Comparison of ENCODE assay signal across 1 cellular context in the genomic region with DNA sequence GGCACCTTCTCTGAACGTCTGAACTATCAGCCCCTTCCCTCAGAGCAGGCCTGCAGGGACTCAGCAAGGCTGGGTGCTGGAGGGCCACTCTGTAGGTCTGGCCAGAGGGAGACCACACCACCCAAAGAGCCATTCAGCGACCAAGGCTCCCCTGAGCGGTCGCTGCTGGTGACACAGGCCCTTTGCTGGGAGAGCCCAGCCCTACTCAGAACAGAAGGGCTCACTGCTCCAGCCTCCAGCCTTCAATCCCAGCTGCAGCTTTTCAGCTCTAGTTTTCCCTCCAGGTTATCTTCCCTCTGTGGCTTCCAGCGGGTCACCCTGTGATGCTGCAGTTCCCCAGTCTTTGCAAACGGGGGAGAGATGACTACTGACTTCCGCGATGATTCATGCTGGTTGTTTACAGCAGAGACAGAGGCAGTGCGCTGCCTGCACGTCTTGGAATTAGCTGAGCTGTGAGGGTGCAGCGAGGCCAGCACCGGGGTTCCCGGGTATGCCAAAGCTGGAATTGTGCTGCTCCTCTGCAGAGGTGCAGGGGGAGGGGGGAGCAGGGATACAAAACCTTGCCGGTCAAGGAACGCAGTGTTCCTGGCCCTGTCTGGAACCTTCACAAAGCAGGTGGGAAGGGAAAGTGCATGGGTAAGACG.
TF ChIP-seq lines count a peak whose summit lies in the region.

No MANE protein-coding gene starts in this region.

TF ChIP-seq in K562, 482 proteins besides CTCF, POLR2A, EP300 and RAD21 (continued from another document and continues in another):
- TF ChIP-seq, protein P1, sequence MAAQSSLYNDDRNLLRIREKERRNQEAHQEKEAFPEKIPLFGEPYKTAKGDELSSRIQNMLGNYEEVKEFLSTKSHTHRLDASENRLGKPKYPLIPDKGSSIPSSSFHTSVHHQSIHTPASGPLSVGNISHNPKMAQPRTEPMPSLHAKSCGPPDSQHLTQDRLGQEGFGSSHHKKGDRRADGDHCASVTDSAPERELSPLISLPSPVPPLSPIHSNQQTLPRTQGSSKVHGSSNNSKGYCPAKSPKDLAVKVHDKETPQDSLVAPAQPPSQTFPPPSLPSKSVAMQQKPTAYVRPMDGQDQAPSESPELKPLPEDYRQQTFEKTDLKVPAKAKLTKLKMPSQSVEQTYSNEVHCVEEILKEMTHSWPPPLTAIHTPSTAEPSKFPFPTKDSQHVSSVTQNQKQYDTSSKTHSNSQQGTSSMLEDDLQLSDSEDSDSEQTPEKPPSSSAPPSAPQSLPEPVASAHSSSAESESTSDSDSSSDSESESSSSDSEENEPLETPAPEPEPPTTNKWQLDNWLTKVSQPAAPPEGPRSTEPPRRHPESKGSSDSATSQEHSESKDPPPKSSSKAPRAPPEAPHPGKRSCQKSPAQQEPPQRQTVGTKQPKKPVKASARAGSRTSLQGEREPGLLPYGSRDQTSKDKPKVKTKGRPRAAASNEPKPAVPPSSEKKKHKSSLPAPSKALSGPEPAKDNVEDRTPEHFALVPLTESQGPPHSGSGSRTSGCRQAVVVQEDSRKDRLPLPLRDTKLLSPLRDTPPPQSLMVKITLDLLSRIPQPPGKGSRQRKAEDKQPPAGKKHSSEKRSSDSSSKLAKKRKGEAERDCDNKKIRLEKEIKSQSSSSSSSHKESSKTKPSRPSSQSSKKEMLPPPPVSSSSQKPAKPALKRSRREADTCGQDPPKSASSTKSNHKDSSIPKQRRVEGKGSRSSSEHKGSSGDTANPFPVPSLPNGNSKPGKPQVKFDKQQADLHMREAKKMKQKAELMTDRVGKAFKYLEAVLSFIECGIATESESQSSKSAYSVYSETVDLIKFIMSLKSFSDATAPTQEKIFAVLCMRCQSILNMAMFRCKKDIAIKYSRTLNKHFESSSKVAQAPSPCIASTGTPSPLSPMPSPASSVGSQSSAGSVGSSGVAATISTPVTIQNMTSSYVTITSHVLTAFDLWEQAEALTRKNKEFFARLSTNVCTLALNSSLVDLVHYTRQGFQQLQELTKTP (IDR thresholded peaks at IDR 0.05; ENCODE audit: low read depth in 1 of 2, partially characterized antibody in 2 of 2): peak in 1 of 2 experiments; percentile 61
- TF ChIP-seq, protein P2, sequence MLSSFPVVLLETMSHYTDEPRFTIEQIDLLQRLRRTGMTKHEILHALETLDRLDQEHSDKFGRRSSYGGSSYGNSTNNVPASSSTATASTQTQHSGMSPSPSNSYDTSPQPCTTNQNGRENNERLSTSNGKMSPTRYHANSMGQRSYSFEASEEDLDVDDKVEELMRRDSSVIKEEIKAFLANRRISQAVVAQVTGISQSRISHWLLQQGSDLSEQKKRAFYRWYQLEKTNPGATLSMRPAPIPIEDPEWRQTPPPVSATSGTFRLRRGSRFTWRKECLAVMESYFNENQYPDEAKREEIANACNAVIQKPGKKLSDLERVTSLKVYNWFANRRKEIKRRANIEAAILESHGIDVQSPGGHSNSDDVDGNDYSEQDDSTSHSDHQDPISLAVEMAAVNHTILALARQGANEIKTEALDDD (IDR thresholded peaks at IDR 0.05): peak; percentile 95
- no peak for TF ChIP-seq ZNF282 (CRISPR knock-in tag; IDR thresholded peaks at IDR 0.05)
- 0 out of 2 replicates have a peak, but pooled peaks have one; percentile 42 for TF ChIP-seq GATAD2A (IDR thresholded peaks at IDR 0.05)
- TF ChIP-seq ZNF23 (CRISPR knock-in tag; IDR thresholded peaks at IDR 0.05): no peak
- TF ChIP-seq SPI1 (IDR thresholded peaks at IDR 0.05; ENCODE audit: borderline replicate concordance, low read depth, low read length): peak; percentile 85
- TF ChIP-seq, protein P3, sequence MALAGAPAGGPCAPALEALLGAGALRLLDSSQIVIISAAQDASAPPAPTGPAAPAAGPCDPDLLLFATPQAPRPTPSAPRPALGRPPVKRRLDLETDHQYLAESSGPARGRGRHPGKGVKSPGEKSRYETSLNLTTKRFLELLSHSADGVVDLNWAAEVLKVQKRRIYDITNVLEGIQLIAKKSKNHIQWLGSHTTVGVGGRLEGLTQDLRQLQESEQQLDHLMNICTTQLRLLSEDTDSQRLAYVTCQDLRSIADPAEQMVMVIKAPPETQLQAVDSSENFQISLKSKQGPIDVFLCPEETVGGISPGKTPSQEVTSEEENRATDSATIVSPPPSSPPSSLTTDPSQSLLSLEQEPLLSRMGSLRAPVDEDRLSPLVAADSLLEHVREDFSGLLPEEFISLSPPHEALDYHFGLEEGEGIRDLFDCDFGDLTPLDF (CRISPR knock-in tag; IDR thresholded peaks at IDR 0.05): peak; percentile 38; the same call in 1 of the 2 replicates
- TF ChIP-seq, protein P4, sequence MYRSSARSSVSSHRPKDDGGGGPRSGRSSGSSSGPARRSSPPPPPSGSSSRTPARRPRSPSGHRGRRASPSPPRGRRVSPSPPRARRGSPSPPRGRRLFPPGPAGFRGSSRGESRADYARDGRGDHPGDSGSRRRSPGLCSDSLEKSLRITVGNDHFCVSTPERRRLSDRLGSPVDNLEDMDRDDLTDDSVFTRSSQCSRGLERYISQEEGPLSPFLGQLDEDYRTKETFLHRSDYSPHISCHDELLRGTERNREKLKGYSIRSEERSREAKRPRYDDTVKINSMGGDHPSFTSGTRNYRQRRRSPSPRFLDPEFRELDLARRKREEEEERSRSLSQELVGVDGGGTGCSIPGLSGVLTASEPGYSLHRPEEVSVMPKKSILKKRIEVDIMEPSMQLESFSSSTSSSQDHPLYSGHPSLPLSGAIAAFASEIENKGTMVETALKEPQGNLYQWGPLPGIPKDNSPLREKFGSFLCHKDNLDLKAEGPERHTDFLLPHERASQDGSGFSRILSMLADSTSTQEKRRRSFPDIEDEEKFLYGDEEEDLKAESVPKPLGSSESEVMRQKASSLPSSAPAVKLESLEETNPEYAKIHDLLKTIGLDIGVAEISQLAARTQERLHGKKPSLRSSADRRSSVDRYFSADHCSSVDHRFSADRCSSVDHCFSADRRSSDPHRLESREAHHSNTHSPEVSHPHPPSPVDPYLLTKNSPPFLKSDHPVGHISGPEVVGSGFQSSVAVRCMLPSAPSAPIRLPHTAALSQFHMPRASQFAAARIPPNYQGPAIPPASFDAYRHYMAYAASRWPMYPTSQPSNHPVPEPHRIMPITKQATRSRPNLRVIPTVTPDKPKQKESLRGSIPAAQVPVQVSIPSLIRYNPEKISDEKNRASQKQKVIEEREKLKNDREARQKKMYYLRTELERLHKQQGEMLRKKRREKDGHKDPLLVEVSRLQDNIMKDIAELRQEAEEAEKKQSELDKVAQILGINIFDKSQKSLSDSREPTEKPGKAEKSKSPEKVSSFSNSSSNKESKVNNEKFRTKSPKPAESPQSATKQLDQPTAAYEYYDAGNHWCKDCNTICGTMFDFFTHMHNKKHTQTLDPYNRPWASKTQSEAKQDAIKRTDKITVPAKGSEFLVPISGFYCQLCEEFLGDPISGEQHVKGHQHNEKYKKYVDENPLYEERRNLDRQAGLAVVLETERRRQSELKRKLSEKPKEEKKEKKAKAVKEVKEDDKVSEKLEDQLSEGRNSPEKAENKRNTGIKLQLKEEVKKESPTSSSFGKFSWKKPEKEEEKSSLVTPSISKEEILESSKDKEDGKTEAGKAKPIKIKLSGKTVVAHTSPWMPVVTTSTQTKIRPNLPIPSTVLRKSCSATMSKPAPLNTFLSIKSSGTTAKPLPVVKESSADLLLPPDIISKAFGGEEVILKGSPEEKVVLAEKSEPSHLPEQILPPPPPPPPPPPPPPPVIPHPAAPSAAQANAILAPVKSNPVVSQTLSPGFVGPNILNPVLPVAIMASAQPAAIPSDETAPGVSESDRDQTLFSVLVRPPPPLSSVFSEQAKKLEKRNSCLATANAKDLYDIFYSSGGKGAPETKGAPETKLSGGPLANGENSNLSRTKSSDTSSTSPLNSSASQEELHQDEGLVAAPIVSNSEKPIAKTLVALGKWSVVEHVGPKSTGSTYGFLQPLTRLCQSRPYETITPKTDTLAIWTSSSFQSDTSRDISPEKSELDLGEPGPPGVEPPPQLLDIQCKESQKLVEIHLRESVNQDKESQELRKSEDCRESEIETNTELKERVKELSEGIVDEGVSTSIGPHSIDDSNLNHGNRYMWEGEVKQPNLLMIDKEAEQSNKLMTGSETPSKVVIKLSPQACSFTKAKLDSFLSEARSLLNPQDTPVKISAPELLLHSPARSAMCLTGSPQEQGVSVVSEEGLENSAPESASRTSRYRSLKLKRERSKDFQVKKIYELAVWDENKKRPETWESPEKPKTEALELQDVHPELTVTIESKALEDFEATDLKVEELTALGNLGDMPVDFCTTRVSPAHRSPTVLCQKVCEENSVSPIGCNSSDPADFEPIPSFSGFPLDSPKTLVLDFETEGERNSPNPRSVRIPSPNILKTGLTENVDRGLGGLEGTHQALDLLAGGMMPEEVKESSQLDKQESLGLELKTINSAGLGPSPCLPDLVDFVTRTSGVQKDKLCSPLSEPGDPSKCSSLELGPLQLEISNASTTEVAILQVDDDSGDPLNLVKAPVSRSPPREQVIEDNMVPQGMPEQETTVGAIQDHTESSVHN (IDR thresholded peaks at IDR 0.05; ENCODE audit: borderline replicate concordance in 1 of 2, low read depth in 1 of 2): peak in 1 of 2 experiments; percentile 58; a peak in 1 of 4 replicates
- peak; percentile 99 for TF ChIP-seq CTBP1 (IDR thresholded peaks at IDR 0.05; ENCODE audit: borderline replicate concordance)
- TF ChIP-seq, protein P5, sequence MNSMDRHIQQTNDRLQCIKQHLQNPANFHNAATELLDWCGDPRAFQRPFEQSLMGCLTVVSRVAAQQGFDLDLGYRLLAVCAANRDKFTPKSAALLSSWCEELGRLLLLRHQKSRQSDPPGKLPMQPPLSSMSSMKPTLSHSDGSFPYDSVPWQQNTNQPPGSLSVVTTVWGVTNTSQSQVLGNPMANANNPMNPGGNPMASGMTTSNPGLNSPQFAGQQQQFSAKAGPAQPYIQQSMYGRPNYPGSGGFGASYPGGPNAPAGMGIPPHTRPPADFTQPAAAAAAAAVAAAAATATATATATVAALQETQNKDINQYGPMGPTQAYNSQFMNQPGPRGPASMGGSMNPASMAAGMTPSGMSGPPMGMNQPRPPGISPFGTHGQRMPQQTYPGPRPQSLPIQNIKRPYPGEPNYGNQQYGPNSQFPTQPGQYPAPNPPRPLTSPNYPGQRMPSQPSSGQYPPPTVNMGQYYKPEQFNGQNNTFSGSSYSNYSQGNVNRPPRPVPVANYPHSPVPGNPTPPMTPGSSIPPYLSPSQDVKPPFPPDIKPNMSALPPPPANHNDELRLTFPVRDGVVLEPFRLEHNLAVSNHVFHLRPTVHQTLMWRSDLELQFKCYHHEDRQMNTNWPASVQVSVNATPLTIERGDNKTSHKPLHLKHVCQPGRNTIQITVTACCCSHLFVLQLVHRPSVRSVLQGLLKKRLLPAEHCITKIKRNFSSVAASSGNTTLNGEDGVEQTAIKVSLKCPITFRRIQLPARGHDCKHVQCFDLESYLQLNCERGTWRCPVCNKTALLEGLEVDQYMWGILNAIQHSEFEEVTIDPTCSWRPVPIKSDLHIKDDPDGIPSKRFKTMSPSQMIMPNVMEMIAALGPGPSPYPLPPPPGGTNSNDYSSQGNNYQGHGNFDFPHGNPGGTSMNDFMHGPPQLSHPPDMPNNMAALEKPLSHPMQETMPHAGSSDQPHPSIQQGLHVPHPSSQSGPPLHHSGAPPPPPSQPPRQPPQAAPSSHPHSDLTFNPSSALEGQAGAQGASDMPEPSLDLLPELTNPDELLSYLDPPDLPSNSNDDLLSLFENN (IDR thresholded peaks at IDR 0.05; ENCODE audit: low read depth in 2 of 2, low read length in 2 of 2): peak in 1 of 2 experiments; percentile 26; a peak in 1 of 4 replicates
